1 cellular context compared by ENCODE assay signal in genomic region chr1:53409233-53409632, GRCh38.
TF ChIP-seq lines count a peak whose summit lies in the region.

No MANE protein-coding gene starts in this region.

TF ChIP-seq in K562, 482 proteins besides CTCF, POLR2A, EP300 and RAD21:
- TF ChIP-seq, protein P1, sequence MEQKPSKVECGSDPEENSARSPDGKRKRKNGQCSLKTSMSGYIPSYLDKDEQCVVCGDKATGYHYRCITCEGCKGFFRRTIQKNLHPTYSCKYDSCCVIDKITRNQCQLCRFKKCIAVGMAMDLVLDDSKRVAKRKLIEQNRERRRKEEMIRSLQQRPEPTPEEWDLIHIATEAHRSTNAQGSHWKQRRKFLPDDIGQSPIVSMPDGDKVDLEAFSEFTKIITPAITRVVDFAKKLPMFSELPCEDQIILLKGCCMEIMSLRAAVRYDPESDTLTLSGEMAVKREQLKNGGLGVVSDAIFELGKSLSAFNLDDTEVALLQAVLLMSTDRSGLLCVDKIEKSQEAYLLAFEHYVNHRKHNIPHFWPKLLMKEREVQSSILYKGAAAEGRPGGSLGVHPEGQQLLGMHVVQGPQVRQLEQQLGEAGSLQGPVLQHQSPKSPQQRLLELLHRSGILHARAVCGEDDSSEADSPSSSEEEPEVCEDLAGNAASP (IDR thresholded peaks at IDR 0.05): no peak
- no peak for TF ChIP-seq SRSF7 (optimal IDR thresholded peaks at IDR 0.05; ENCODE audit: low read depth, low read length)
- TF ChIP-seq ZNF639 (CRISPR knock-in tag; conservative IDR thresholded peaks at IDR 0.05 in 1 of 2, IDR thresholded peaks at IDR 0.05 in 1 of 2): no peak
